1 cellular context compared by ENCODE assay signal in genomic region chr2:72077702-72078169, GRCh38.
TF ChIP-seq lines count a peak whose summit lies in the region.

No MANE protein-coding gene starts in this region.

TF ChIP-seq in HepG2, 621 proteins besides CTCF, POLR2A, EP300 and RAD21 (continued from another document and continues in another):
- TF ChIP-seq ARID4A (CRISPR knock-in tag; IDR thresholded peaks at IDR 0.05; ENCODE audit: borderline replicate concordance) (no peak; the same call in 1 of the 2 replicates), ZNF660 (CRISPR knock-in tag; IDR thresholded peaks at IDR 0.05; ENCODE audit: borderline replicate concordance, low read depth) (no peak), ZBTB37 (CRISPR knock-in tag; IDR thresholded peaks at IDR 0.05) (no peak), PCBP2 (optimal IDR thresholded peaks at IDR 0.05; ENCODE audit: low read depth, low read length, poor library complexity, severe bottlenecking) (no peak), EHMT2 (IDR thresholded peaks at IDR 0.05; ENCODE audit: borderline replicate concordance, low read depth, low read length) (peak; percentile 81; the same call in 1 of the 2 replicates), HOXD1 (CRISPR knock-in tag; IDR thresholded peaks at IDR 0.05) (peak; percentile 93; the same call in 1 of the 2 replicates), CSRNP1 (CRISPR knock-in tag; IDR thresholded peaks at IDR 0.05) (no peak), ZNF318 (CRISPR knock-in tag; IDR thresholded peaks at IDR 0.05) (no peak), ZFAT (CRISPR knock-in tag; conservative IDR thresholded peaks at IDR 0.05) (no peak), PCBP1 (IDR thresholded peaks at IDR 0.05; ENCODE audit: borderline replicate concordance, low read depth, low read length) (no peak), HNRNPLL (IDR thresholded peaks at IDR 0.05; ENCODE audit: low read depth, low read length, poor library complexity, severe bottlenecking) (no peak), MAFF (IDR thresholded peaks at IDR 0.05; ENCODE audit: low read depth, low read length) (no peak), ZNF644 (CRISPR knock-in tag; IDR thresholded peaks at IDR 0.05; ENCODE audit: low read depth) (peak; percentile 81), DMAP1 (CRISPR knock-in tag; IDR thresholded peaks at IDR 0.05) (no peak), CEBPG (CRISPR knock-in tag; IDR thresholded peaks at IDR 0.05) (peak; percentile 97), ZNF280B (CRISPR knock-in tag; IDR thresholded peaks at IDR 0.05; ENCODE audit: borderline replicate concordance) (no peak), ZNF772 (CRISPR knock-in tag; IDR thresholded peaks at IDR 0.05) (peak; percentile 59; the same call in 1 of the 2 replicates), TCF12 (IDR thresholded peaks at IDR 0.05) (no peak), TCF12 (CRISPR knock-in tag; IDR thresholded peaks at IDR 0.05) (peak; percentile 95), MED8 (CRISPR knock-in tag; IDR thresholded peaks at IDR 0.05; ENCODE audit: insufficient replicate concordance) (no peak), MTA1 (CRISPR knock-in tag; IDR thresholded peaks at IDR 0.05; ENCODE audit: borderline replicate concordance) (no peak), ZXDC (CRISPR knock-in tag; IDR thresholded peaks at IDR 0.05) (no peak), CENPBD1 (CRISPR knock-in tag; IDR thresholded peaks at IDR 0.05; ENCODE audit: borderline replicate concordance, low read depth) (no peak), ZNF816 (CRISPR knock-in tag; IDR thresholded peaks at IDR 0.05; ENCODE audit: borderline replicate concordance) (peak; percentile 92; the same call in 1 of the 2 replicates), HOXA7 (CRISPR knock-in tag; IDR thresholded peaks at IDR 0.05) (no peak), ZNF124 (CRISPR knock-in tag; IDR thresholded peaks at IDR 0.05) (no peak), NR2F2 (IDR thresholded peaks at IDR 0.05; ENCODE audit: borderline replicate concordance, low read depth) (peak; percentile 86), KDM4B (CRISPR knock-in tag; IDR thresholded peaks at IDR 0.05) (peak; percentile 61; the same call in 1 of the 2 replicates), ZNF550 (CRISPR knock-in tag; IDR thresholded peaks at IDR 0.05; ENCODE audit: borderline replicate concordance) (no peak), SIX4 (CRISPR knock-in tag; IDR thresholded peaks at IDR 0.05) (peak; percentile 84; the same call in 1 of the 2 replicates), ZNF207 (IDR thresholded peaks at IDR 0.05; ENCODE audit: borderline replicate concordance) (no peak), MEF2D (CRISPR knock-in tag; IDR thresholded peaks at IDR 0.05) (peak; percentile 84; the same call in 1 of the 2 replicates), HOXA5 (CRISPR knock-in tag; IDR thresholded peaks at IDR 0.05) (peak; percentile 91), ZNF558 (CRISPR knock-in tag; IDR thresholded peaks at IDR 0.05; ENCODE audit: borderline replicate concordance) (no peak), ZFP37 (CRISPR knock-in tag; IDR thresholded peaks at IDR 0.05; ENCODE audit: borderline replicate concordance) (no peak), NFE2 (CRISPR knock-in tag; IDR thresholded peaks at IDR 0.05) (no peak), SNRNP70 (IDR thresholded peaks at IDR 0.05; ENCODE audit: low read depth, low read length) (no peak), FOSL2 (CRISPR knock-in tag; IDR thresholded peaks at IDR 0.05) (no peak), ZNF749 (CRISPR knock-in tag; IDR thresholded peaks at IDR 0.05; ENCODE audit: borderline replicate concordance) (no peak), POGK (CRISPR knock-in tag; conservative IDR thresholded peaks at IDR 0.05) (peak; percentile 81)
